8 cellular contexts compared by ENCODE assay signal in genomic region chr20:14142171-14142570, GRCh38.
DNase-seq lines count a peak whose midpoint lies in the region; ATAC-seq and TF ChIP-seq lines count a peak whose summit lies in the region.

No MANE protein-coding gene starts in this region.

- H3K4me2 ChIP-seq in DND-41 (ENCODE audit: insufficient read depth, low read length) (no peak overlapping the region), KMS-11 (no peak overlapping the region), OCI-LY7 (ENCODE audit: low read length) (no peak overlapping the region)

- H3K9ac ChIP-seq in DND-41 (ENCODE audit: low read depth, low read length) (no peak overlapping the region), KMS-11 (no peak overlapping the region)

- CTCF ChIA-PET in OCI-LY7 (lab: Charles Lee; ENCODE audit: unreplicated experiment), result no interaction called here

- H3K4me1 ChIP-seq in DND-41 (ENCODE audit: insufficient read depth, low read length) (no peaks in the 10 kb centered on the region), KMS-11 (ENCODE audit: low read depth, poor library complexity, severe bottlenecking) (no peaks in the 10 kb centered on the region), OCI-LY7 (ENCODE audit: insufficient read depth, low read length, poor library complexity, severe bottlenecking) (no peaks in the 10 kb centered on the region)

- H4K20me1 ChIP-seq in DND-41 (ENCODE audit: insufficient read depth, low read length) (no peaks in the 10 kb centered on the region), KMS-11 (ENCODE audit: insufficient read depth) (no peaks in the 10 kb centered on the region), OCI-LY7 (ENCODE audit: insufficient read depth, low read length) (no peaks in the 10 kb centered on the region)

- H3K9me2 ChIP-seq in OCI-LY7 (ENCODE audit: insufficient read depth, low read length), result no peaks in the 10 kb centered on the region

- H3K27me3 ChIP-seq in DND-41 (ENCODE audit: insufficient read depth, low read length, poor library complexity), result peaks cover 12% of the 10 kb centered on the region
- no peaks in the 10 kb centered on the region for H3K27me3 ChIP-seq in KMS-11 (ENCODE audit: insufficient read depth, low read depth)

- H3K27ac ChIP-seq in DND-41 (ENCODE audit: low read length) (no peak overlapping the region), KMS-11 (no peak overlapping the region), OCI-LY7 (ENCODE audit: low read depth, low read length, poor library complexity, severe bottlenecking) (no peak overlapping the region)

- no peaks in the 10 kb centered on the region for H3K79me2 ChIP-seq in DND-41 (ENCODE audit: insufficient read depth, low read length)
- no peaks in the 10 kb centered on the region for H3K79me2 ChIP-seq in KMS-11 (ENCODE audit: insufficient read depth, low read depth)
- no peaks in the 10 kb centered on the region for H3K79me2 ChIP-seq in OCI-LY7 (ENCODE audit: insufficient read depth, low read depth, low read length)

- POLR2A ChIA-PET in OCI-LY7 (lab: Charles Lee), result no interaction called here

- no peak overlapping the region for H3K4me3 ChIP-seq in DND-41 (ENCODE audit: low read depth in 1 of 2, low read length in 2 of 2)
- no peak overlapping the region for H3K4me3 ChIP-seq in KMS-11 (IDR thresholded peaks at IDR 0.05; ENCODE audit: insufficient read depth, low read depth, low read length)
- no peak overlapping the region for H3K4me3 ChIP-seq in OCI-LY7 (ENCODE audit: low read depth, low read length, poor library complexity, severe bottlenecking)

- no peak overlapping the region for H2AFZ ChIP-seq in DND-41 (ENCODE audit: low read depth, low read length)
- H2AFZ ChIP-seq in KMS-11 (ENCODE audit: low read depth), result no peak overlapping the region
- H2AFZ ChIP-seq in OCI-LY7 (ENCODE audit: low read length), result no peak overlapping the region

- TF ChIP-seq CTCF in DND-41 (IDR thresholded peaks at IDR 0.05; ENCODE audit: borderline replicate concordance, extremely low read depth, low read length, poor library complexity, severe bottlenecking), result peak; percentile 58
- TF ChIP-seq CTCF in KMS-11 (conservative IDR thresholded peaks at IDR 0.05; ENCODE audit: low read depth, low read length), result peak; percentile 61
- peak; percentile 48 for TF ChIP-seq CTCF in OCI-LY7 (conservative IDR thresholded peaks at IDR 0.05; ENCODE audit: low read length)

- BruUV-seq in OCI-LY7 (replicated peaks; lab: Mats Ljungman, UMichigan), result no TSS peak

- peak; percentile 13 for DNase-seq in DND-41
- DNase-seq in OCI-LY7 (ENCODE audit: low spot score), result peak; percentile 0
- peak; percentile 21 for DNase-seq in fibroblast of gingiva (ENCODE audit: low read depth)
- peak in 44 of 56 donors; percentile 0 to 65 (median 16) for DNase-seq in nucleus accumbens (lab: John Stamatoyannopoulos, UW)
- no peak for DNase-seq in activated CD4-positive, CD25-positive, alpha-beta regulatory T cell (lab: John Stamatoyannopoulos, UW)

- no peaks in the 10 kb centered on the region for H3K36me3 ChIP-seq in DND-41 (ENCODE audit: insufficient read depth, low read length)
- H3K36me3 ChIP-seq in KMS-11 (ENCODE audit: insufficient read depth), result no peaks in the 10 kb centered on the region
- no peaks in the 10 kb centered on the region for H3K36me3 ChIP-seq in OCI-LY7 (ENCODE audit: insufficient read depth, low read length)

- intact Hi-C loops in OCI-LY7 (cut with micrococcal nuclease; ENCODE audit: unreplicated experiment), result no loop called here

- ATAC-seq in DND-41 (ENCODE audit: insufficient read depth, low read depth), result peak; percentile 63; the same call in 2 of the 3 replicates
- ATAC-seq in GM19467 (IDR thresholded peaks at IDR 0.05; ENCODE audit: unreplicated experiment), result no peak
- ATAC-seq in HG02798 (IDR thresholded peaks at IDR 0.05; ENCODE audit: poor library complexity, unreplicated experiment), result no peak

- H3K9me3 ChIP-seq in DND-41 (ENCODE audit: insufficient read depth, low read length, severe bottlenecking) (no peaks in the 10 kb centered on the region), OCI-LY7 (ENCODE audit: low read length) (no peaks in the 10 kb centered on the region)

Comparison
In these comparisons a context has a peak if more than half of its experiments do, and no peak if none do; other contexts are left out.
1. DNase-seq: peak in DND-41 (single experiment), OCI-LY7 (single experiment), fibroblast of gingiva (single experiment) and nucleus accumbens (44 of 56); none in activated CD4-positive, CD25-positive, alpha-beta regulatory T cell (0 of 4).
2. Peak in every context shown above with its lines, with median percentiles within 50 percentile points of each other: CTCF ChIP-seq.